In genomic region chr4:40548256-40548655, GRCh38 we compare ENCODE assay signal across 11 cellular contexts.
DNase-seq lines count a peak whose midpoint lies in the region; ATAC-seq and TF ChIP-seq lines count a peak whose summit lies in the region.
"Had no signal": no experiment of that assay in that cellular context is flagged by ENCODE, and none has a peak within 500 bp of the region (broad histone marks: within the 10 kb centered on the region; RNA-seq: fewer than 3 reads in every experiment).

No MANE protein-coding gene starts in this region.

- TF ChIP-seq CTCF in WTC11 (IDR thresholded peaks at IDR 0.05) (no peak), stomach (IDR thresholded peaks at IDR 0.05) (no peak), sigmoid colon (IDR thresholded peaks at IDR 0.05) (no peak)

- H3K79me2 ChIP-seq in GM23248 (ENCODE audit: insufficient read depth), result no peaks in the 10 kb centered on the region

- peak; percentile 11; the same call in 1 of the 2 replicates for ATAC-seq in WTC11
- ATAC-seq in activated T-cell treated with anti-CD3 and anti-CD28 coated beads, Interleukin-2, amount 50 U/mL, for 72 hours (replicated peaks in 1 of 2), result no peak
- no peak for ATAC-seq in GM21786 (IDR thresholded peaks at IDR 0.05; ENCODE audit: unreplicated experiment)

- TF ChIP-seq POLR2A in stomach (IDR thresholded peaks at IDR 0.05) (no peak), sigmoid colon (IDR thresholded peaks at IDR 0.05) (no peak)

- H3K9ac ChIP-seq in GM23248, result no peak overlapping the region

- WGBS in GM23248 (ENCODE audit: low coverage in 1 of 2, low lambda C conversion rate in 2 of 2, missing lambda C conversion rate in 2 of 2), 2 experiments, result 48 to 54% methylated on average over 11 of the region's 11 CpGs
- 67 to 76% (median 73%) methylated on average over 11 of the region's 11 CpGs for WGBS in stomach, 5 donors
- 72 to 86% methylated on average over 11 of the region's 11 CpGs for WGBS in sigmoid colon, 2 donors

- H3K4me3 ChIP-seq in GM23248 (no peak overlapping the region), stomach (no peak overlapping the region), sigmoid colon (no peak overlapping the region)
- H3K4me3 ChIP-seq: HAP-1, lung had no signal

- in situ Hi-C loops in GM23248 (cut with MboI), result no loop called here

- no peak overlapping the region for H3K27ac ChIP-seq in GM23248
- peak overlapping the region; percentile 72 to 83 (median 78) for H3K27ac ChIP-seq in stomach
- no peak overlapping the region for H3K27ac ChIP-seq in sigmoid colon

- TF ChIP-seq EP300 in stomach (IDR thresholded peaks at IDR 0.05) (no peak), sigmoid colon (IDR thresholded peaks at IDR 0.05) (no peak)

- H3K27me3 Mint-ChIP-seq in WTC11 (ENCODE audit: low read depth), result no peaks in the 10 kb centered on the region
- H3K27me3 Mint-ChIP-seq in activated T-cell treated with anti-CD3 and anti-CD28 coated beads, Interleukin-2, amount 50 U/mL, for 72 hours (ENCODE audit: low read depth), result no peaks in the 10 kb centered on the region
- H3K27me3 Mint-ChIP-seq: CD4-positive, alpha-beta T cell had no signal

- H2AFZ ChIP-seq in GM23248, result no peak overlapping the region

- H3K4me2 ChIP-seq in GM23248 (ENCODE audit: unreplicated experiment), result no peak overlapping the region

- H3K4me1 ChIP-seq in GM23248 (ENCODE audit: insufficient read depth) (peaks cover 29% of the 10 kb centered on the region), stomach (peaks cover 27 to 64% (median 33%) of the 10 kb centered on the region in 4 donors), sigmoid colon (peaks cover 0 to 3% (median 0%) of the 10 kb centered on the region in 4 donors)
- H3K4me1 ChIP-seq: HAP-1 had no signal

- peaks cover 32% of the 10 kb centered on the region for H3K4me1 Mint-ChIP-seq in WTC11
- H3K4me1 Mint-ChIP-seq in activated T-cell treated with anti-CD3 and anti-CD28 coated beads, Interleukin-2, amount 50 U/mL, for 72 hours (ENCODE audit: low read depth), result peaks cover 46% of the 10 kb centered on the region

- CTCF ChIA-PET in WTC11 (lab: Charles Lee), result no interaction called here

- POLR2A ChIA-PET in WTC11 (lab: Charles Lee), result no interaction called here

- peaks cover 39% of the 10 kb centered on the region for H3K36me3 Mint-ChIP-seq in WTC11
- peaks cover 0 to 1% of the 10 kb centered on the region in 2 donors for H3K36me3 Mint-ChIP-seq in activated T-cell treated with anti-CD3 and anti-CD28 coated beads, Interleukin-2, amount 50 U/mL, for 72 hours (ENCODE audit: insufficient read depth in 2 of 2)

- no peaks in the 10 kb centered on the region for H4K20me1 ChIP-seq in GM23248 (ENCODE audit: insufficient read depth)

- no peaks in the 10 kb centered on the region for H3K9me3 ChIP-seq in GM23248 (ENCODE audit: low read depth)
- H3K9me3 ChIP-seq in stomach, result no peaks in the 10 kb centered on the region
- H3K9me3 ChIP-seq in sigmoid colon, result no peaks in the 10 kb centered on the region
- H3K9me3 ChIP-seq: HAP-1 had no signal

- H3K27ac Mint-ChIP-seq in WTC11, result peak overlapping the region; percentile 68
- H3K27ac Mint-ChIP-seq in activated T-cell treated with anti-CD3 and anti-CD28 coated beads, Interleukin-2, amount 50 U/mL, for 72 hours, result no peak overlapping the region
- H3K27ac Mint-ChIP-seq: CD4-positive, alpha-beta T cell had no signal

- H3K9me3 Mint-ChIP-seq in WTC11, result no peaks in the 10 kb centered on the region
- H3K9me3 Mint-ChIP-seq in activated T-cell treated with anti-CD3 and anti-CD28 coated beads, Interleukin-2, amount 50 U/mL, for 72 hours, result no peaks in the 10 kb centered on the region
- H3K9me3 Mint-ChIP-seq: CD4-positive, alpha-beta T cell had no signal

- H3F3A ChIP-seq in GM23248 (ENCODE audit: insufficient read depth), result no peaks in the 10 kb centered on the region

- intact Hi-C loops in stomach (cut with DNase I; ENCODE audit: low total_unique reads) (no loop called here), sigmoid colon (cut with DNase I) (no loop called here)

- no peak overlapping the region for H3K4me3 Mint-ChIP-seq in WTC11
- H3K4me3 Mint-ChIP-seq in activated T-cell treated with anti-CD3 and anti-CD28 coated beads, Interleukin-2, amount 50 U/mL, for 72 hours, result no peak overlapping the region
- H3K4me3 Mint-ChIP-seq: CD4-positive, alpha-beta T cell had no signal

- peak; percentile 56 for DNase-seq in GM23248
- DNase-seq in WTC11 (ENCODE audit: low spot score), result no peak
- DNase-seq in kidney glomerular epithelial cell (lab: John Stamatoyannopoulos, UW), result peak; percentile 13
- no peak for DNase-seq in stomach
- DNase-seq in activated T-cell treated with anti-CD3 and anti-CD28 coated beads, Interleukin-2, amount 50 U/mL, for 72 hours, result no peak
- DNase-seq in sigmoid colon, result no peak
- DNase-seq: CD4-positive, alpha-beta T cell; cortex of kidney had no signal

- H3K36me3 ChIP-seq in GM23248 (ENCODE audit: low read depth) (no peaks in the 10 kb centered on the region), stomach (peaks cover 0 to under 1% (median 0%) of the 10 kb centered on the region in 4 donors), sigmoid colon (no peaks in the 10 kb centered on the region)
- H3K36me3 ChIP-seq: HAP-1 had no signal

- H3K9me2 ChIP-seq in GM23248 (ENCODE audit: insufficient read depth), result no peaks in the 10 kb centered on the region

- H3K27me3 ChIP-seq in GM23248 (replicated peaks; ENCODE audit: insufficient read depth), result no peaks in the 10 kb centered on the region
- no peaks in the 10 kb centered on the region for H3K27me3 ChIP-seq in stomach
- H3K27me3 ChIP-seq in sigmoid colon, result no peaks in the 10 kb centered on the region

TF ChIP-seq in WTC11, 78 proteins besides CTCF, POLR2A, EP300 and RAD21:
- TF ChIP-seq CDX4 (CRISPR knock-in tag; IDR thresholded peaks at IDR 0.05; ENCODE audit: borderline replicate concordance), result no peak
- no peak for TF ChIP-seq ETV6 (CRISPR knock-in tag; IDR thresholded peaks at IDR 0.05)
- TF ChIP-seq ZNF219 (CRISPR knock-in tag; IDR thresholded peaks at IDR 0.05; ENCODE audit: borderline replicate concordance), result no peak

Comparison
In these comparisons a context has a peak if more than half of its experiments do, and no peak if none do; other contexts are left out.
1. DNase-seq: peak in GM23248 (single experiment) and kidney glomerular epithelial cell (single experiment); none in WTC11 (single experiment), stomach (single experiment), activated T-cell treated with anti-CD3 and anti-CD28 coated beads, Interleukin-2, amount 50 U/mL, for 72 hours (0 of 2) and sigmoid colon (single experiment).
2. H3K27ac ChIP-seq: peak in stomach (5 of 5); none in GM23248 (single experiment) and sigmoid colon (0 of 4).